Comparison of ENCODE assay signal across 8 cellular contexts in genomic region chr2:96816127-96816835, GRCh38. TPM values are rescaled to one million over a fixed set of nuclear protein-coding genes. Genes with fewer than 3 reads are reported as not detected.
DNase-seq lines count a peak whose midpoint lies in the region; ATAC-seq lines count a peak whose summit lies in the region.

TSS of gene CNNM3 (plus strand) at chr2:96816268. CDS start at chr2:96816278, 10 bp downstream.

- H3K27ac Mint-ChIP-seq in effector memory CD8-positive, alpha-beta T cell, result peak within 1 kb of the TSS; percentile 75 to 94

- DNase-seq in D341Med (ENCODE audit: low spot score), result peak; percentile 97
- peak in 75 of 76 experiments; percentile 30 to 96 (median 87) for DNase-seq in HUDEP-2 (lab: John Stamatoyannopoulos, UW; ENCODE audit: unreplicated experiment in 76 of 76)
- peak; percentile 89 for DNase-seq in NOMO-1 treated with DMSO at 0.1 percent for 48 hours (lab: John Stamatoyannopoulos, UW; ENCODE audit: unreplicated experiment)
- DNase-seq in activated CD8-positive, alpha-beta memory T cell treated with anti-CD3 and anti-CD28 coated beads for 4 hours (ENCODE audit: low read depth in 2 of 2), result peak; percentile 91
- peak; percentile 93 to 96 (median 95) for DNase-seq in effector memory CD8-positive, alpha-beta T cell
- peak; percentile 99 for DNase-seq in mesenteric fat pad (ENCODE audit: low spot score)
- DNase-seq in stimulated activated CD8-positive, alpha-beta memory T cell treated with anti-CD3 and anti-CD28 coated beads, Interleukin-15, amount 100 ng/mL, for 1 hour (ENCODE audit: low read depth), result peak; percentile 90

- no peaks in the 10 kb centered on the region for H3K9me3 Mint-ChIP-seq in effector memory CD8-positive, alpha-beta T cell

- H3K27me3 Mint-ChIP-seq in effector memory CD8-positive, alpha-beta T cell, result no peaks in the 10 kb centered on the region

- peaks cover 54 to 62% of the 10 kb centered on the region in 2 donors for H3K4me1 Mint-ChIP-seq in effector memory CD8-positive, alpha-beta T cell (ENCODE audit: low read depth in 2 of 2)

- peak within 1 kb of the TSS; percentile 86 to 87 for H3K4me3 Mint-ChIP-seq in effector memory CD8-positive, alpha-beta T cell

- H3K36me3 Mint-ChIP-seq in effector memory CD8-positive, alpha-beta T cell (ENCODE audit: insufficient read depth), result peaks cover 20% of the 10 kb centered on the region

- ATAC-seq in GM21390 (IDR thresholded peaks at IDR 0.05; ENCODE audit: unreplicated experiment), result peak; percentile 89
- ATAC-seq in effector memory CD8-positive, alpha-beta T cell (replicated peaks), result peak; percentile 86

RNA-seq across cellular contexts. Expression of gene CNNM3, which starts in this region (rescaled TPM):
- total RNA-seq in mesenteric fat pad, result 9.0 TPM

Comparison
In these comparisons a context has a peak if more than half of its experiments do, and no peak if none do; other contexts are left out.
1. Peak in every context shown above with its lines: DNase-seq and ATAC-seq.